ENCODE assay signal across 13 cellular contexts in the genomic region with DNA sequence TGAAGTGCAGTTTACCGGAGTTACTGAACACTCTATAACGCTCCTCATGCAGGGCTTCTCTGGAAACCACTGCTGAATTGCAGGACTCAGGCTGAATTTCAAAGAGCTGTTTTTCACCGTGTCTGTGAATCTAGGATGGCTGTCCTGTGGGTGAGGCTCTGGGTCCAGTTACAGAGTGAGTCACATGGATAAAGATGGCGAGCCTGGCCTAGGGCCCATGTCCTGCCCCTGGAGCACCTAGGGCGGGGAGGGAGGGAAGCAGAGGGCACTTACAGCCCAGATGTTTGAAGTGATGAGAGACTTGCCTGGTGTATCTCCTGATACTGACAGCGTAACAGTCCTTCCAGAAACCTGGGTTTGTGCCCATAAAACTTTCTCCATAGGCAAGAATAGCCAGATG.
A peak's percentile ranks its signal among the peaks of the same experiment; 100 is the strongest.
DNase-seq lines count a peak whose midpoint lies in the region; ATAC-seq, FAIRE-seq and TF ChIP-seq lines count a peak whose summit lies in the region.
"Had no signal": no experiment of that assay in that cellular context is flagged by ENCODE, and none has a peak within 500 bp of the region (broad histone marks: within the 10 kb centered on the region; RNA-seq: fewer than 3 reads in every experiment).

No MANE protein-coding gene starts in this region.

- CTCF ChIA-PET in SK-N-SH (lab: Yijun Ruan, JAX), result interaction anchor here (1.1 to 2.5 kb wide), 11 partner anchors 9 to 767 kb away, joined by 3 to 9 read pairs (median 4); a partner anchor contains a TSS
- CTCF ChIA-PET in IMR-90 (lab: Yijun Ruan, JAX), result interaction anchor here (0.7 to 1.5 kb wide), 4 partner anchors 9 to 32 kb away, joined by 3 to 4 read pairs (median 3); no protein-coding TSS in a partner anchor
- CTCF ChIA-PET in H1 (lab: Charles Lee; ENCODE audit: partially characterized antibody), result interaction anchor here (0.7 to 3.6 kb wide), 26 partner anchors 9 to 646 kb away, joined by 3 to 15 read pairs (median 4); a partner anchor contains a TSS
- CTCF ChIA-PET in T-cell (lab: Charles Lee), result interaction anchor here (1.1 to 3.1 kb wide), 4 partner anchors 33 to 1022 kb away, joined by 4 to 34 read pairs (median 6); a partner anchor contains a TSS

- H3K14ac ChIP-seq in IMR-90 (replicated peaks; ENCODE audit: low read depth, low read length) (no peak overlapping the region), H1 (ENCODE audit: insufficient read length) (no peak overlapping the region)

- H3K79me2 ChIP-seq in SK-N-SH (ENCODE audit: insufficient read depth) (no peaks in the 10 kb centered on the region), H1 (ENCODE audit: control insufficient read depth in 1 of 2, insufficient read depth in 2 of 2, low read length in 2 of 2) (no peaks in the 10 kb centered on the region)

- dilution Hi-C loops in IMR-90 (cut with HindIII; ENCODE audit: low sequenced_read_pairs, unreplicated experiment), result no loop called here

- no peaks in the 10 kb centered on the region for H3K9me1 ChIP-seq in IMR-90 (ENCODE audit: insufficient read depth, low read length)

- 55% methylated on average over 4 of the region's 6 CpGs for WGBS in SK-N-SH (ENCODE audit: low lambda C conversion rate)
- 83% methylated on average over 1 of the region's 6 CpGs; no CpG with 5 or more reads in 1 of the 2 experiments for WGBS in IMR-90 (ENCODE audit: extremely low coverage in 2 of 2, insufficient read length in 1 of 2), 2 experiments
- WGBS in H1 (ENCODE audit: extremely low coverage in 1 of 2, insufficient coverage in 1 of 2, insufficient read length in 1 of 2, insufficient replicate concordance in 2 of 2, low coverage in 1 of 2, low lambda C conversion rate in 2 of 2, missing lambda C conversion rate in 1 of 2), 2 experiments, result 97% methylated on average over 6 of the region's 6 CpGs; no CpG with 5 or more reads in 1 of the 2 experiments
- 87 to 92% methylated on average over 6 of the region's 6 CpGs for WGBS in sigmoid colon, 2 donors

- TF ChIP-seq EP300 in SK-N-SH (IDR thresholded peaks at IDR 0.05; ENCODE audit: borderline replicate concordance in 1 of 2, low read depth in 1 of 2, low read length in 1 of 2), result no peak
- TF ChIP-seq EP300 in H1 (IDR thresholded peaks at IDR 0.05; ENCODE audit: borderline replicate concordance in 1 of 2, low read depth in 2 of 2, low read length in 2 of 2), result no peak
- no peak for TF ChIP-seq EP300 in sigmoid colon (IDR thresholded peaks at IDR 0.05)

- peaks cover 3 to 6% of the 10 kb centered on the region in 2 donors for H3K27me3 Mint-ChIP-seq in T-cell

- peak overlapping the region; percentile 49 for H2BK5ac ChIP-seq in IMR-90 (ENCODE audit: low read depth, low read length, poor library complexity, severe bottlenecking)
- H2BK5ac ChIP-seq in H1 (ENCODE audit: low read depth, low read length), result no peak overlapping the region

- H2AK9ac ChIP-seq in IMR-90 (replicated peaks; ENCODE audit: low read depth, low read length, poor library complexity), result no peak overlapping the region

- H4K91ac ChIP-seq in IMR-90 (ENCODE audit: insufficient read depth, low read depth, low read length), result peak overlapping the region; percentile 59; the same call in 1 of the 2 replicates
- H4K91ac ChIP-seq in H1 (replicated peaks; ENCODE audit: insufficient read length, low read length), result no peak overlapping the region

- no peaks in the 10 kb centered on the region for H3K9me3 ChIP-seq in SK-N-SH
- no peaks in the 10 kb centered on the region for H3K9me3 ChIP-seq in IMR-90 (ENCODE audit: control insufficient read depth, insufficient read depth, low read length)
- H3K9me3 ChIP-seq in H1 (ENCODE audit: insufficient read depth in 2 of 2, low read depth in 1 of 2, low read length in 1 of 2), result no peaks in the 10 kb centered on the region
- no peaks in the 10 kb centered on the region for H3K9me3 ChIP-seq in sigmoid colon

- BruUV-seq in IMR-90 (replicated peaks; lab: Mats Ljungman, UMichigan), result no TSS peak

- peak overlapping the region; percentile 81 for H3K4ac ChIP-seq in IMR-90 (ENCODE audit: low read depth, low read length)
- H3K4ac ChIP-seq in H1 (replicated peaks; ENCODE audit: insufficient read length, low read depth, low read length), result no peak overlapping the region

- FAIRE-seq in H1 (lab: Jason Lieb, UNC) (no peak), urothelium cell line (lab: Jason Lieb, UNC) (no peak)
- FAIRE-seq: GM18507 had no signal

- H3K27ac Mint-ChIP-seq in T-cell, result no peak overlapping the region
- H3K27ac Mint-ChIP-seq: CD14-positive monocyte; CD8-positive, alpha-beta T cell had no signal

- H3K79me1 ChIP-seq in IMR-90 (ENCODE audit: low read depth in 1 of 2, low read length in 2 of 2) (peaks cover 3 to 13% of the 10 kb centered on the region in 2 experiments; a peak in 2 of 4 replicates), H1 (ENCODE audit: low read depth, low read length) (no peaks in the 10 kb centered on the region)

- H4K20me1 ChIP-seq in SK-N-SH (ENCODE audit: insufficient read depth), result no peaks in the 10 kb centered on the region
- H4K20me1 ChIP-seq in IMR-90 (ENCODE audit: insufficient read depth, low read length), result no peaks in the 10 kb centered on the region
- H4K20me1 ChIP-seq in H1 (replicated peaks in 1 of 2; ENCODE audit: control insufficient read depth in 1 of 2, insufficient read depth in 2 of 2, low read length in 2 of 2), result no peaks in the 10 kb centered on the region

- peak overlapping the region; percentile 55 for H3K18ac ChIP-seq in IMR-90 (ENCODE audit: low read depth, low read length)
- no peak overlapping the region for H3K18ac ChIP-seq in H1 (ENCODE audit: extremely low read depth, low read length)

- H2AK5ac ChIP-seq in IMR-90 (ENCODE audit: low read depth, low read length), result peak overlapping the region; percentile 80
- no peak overlapping the region for H2AK5ac ChIP-seq in H1 (ENCODE audit: low read depth, low read length)

- H3K27me3 ChIP-seq in SK-N-SH (ENCODE audit: insufficient read depth), result no peaks in the 10 kb centered on the region
- H3K27me3 ChIP-seq in IMR-90 (ENCODE audit: control insufficient read depth, insufficient read depth, low read length), result no peaks in the 10 kb centered on the region
- H3K27me3 ChIP-seq in H1 (replicated peaks in 1 of 4; ENCODE audit: control insufficient read depth in 3 of 4, extremely low read depth in 1 of 4, insufficient read depth in 3 of 4, low read length in 3 of 4), result no peaks in the 10 kb centered on the region
- no peaks in the 10 kb centered on the region for H3K27me3 ChIP-seq in sigmoid colon

- no peak overlapping the region for H2BK12ac ChIP-seq in H1 (ENCODE audit: low read depth, low read length)

- 0 out of 2 replicates have a peak overlapping the region, but pooled peaks have one; percentile 14 for H2AFZ ChIP-seq in SK-N-SH (ENCODE audit: low read depth)
- peak overlapping the region; percentile 28 for H2AFZ ChIP-seq in IMR-90 (replicated peaks; ENCODE audit: low read length, poor library complexity)
- H2AFZ ChIP-seq in H1 (ENCODE audit: low read length), result peak overlapping the region; percentile 93; the same call in 1 of the 2 replicates

- no peak overlapping the region; the same call in 1 of the 2 replicates for H3K23ac ChIP-seq in IMR-90 (ENCODE audit: low read depth, low read length)
- H3K23ac ChIP-seq in H1 (ENCODE audit: insufficient read length), result no peak overlapping the region

- peak overlapping the region in 1 of 2 experiments; percentile 23; a peak in 2 of 4 replicates for H4K8ac ChIP-seq in IMR-90 (ENCODE audit: low read depth in 2 of 2, low read length in 2 of 2)
- no peak overlapping the region for H4K8ac ChIP-seq in H1 (ENCODE audit: extremely low read depth, insufficient read depth, low read length)

- H3K4me3 ChIP-seq in SK-N-SH (ENCODE audit: low read depth in 2 of 2, low read length in 1 of 2), result no peak overlapping the region
- no peak overlapping the region for H3K4me3 ChIP-seq in IMR-90 (ENCODE audit: insufficient read depth, low read depth, low read length)
- H3K4me3 ChIP-seq in H1 (ENCODE audit: extremely low read depth in 1 of 4, insufficient read depth in 2 of 4, low read depth in 3 of 4, low read length in 4 of 4), result no peak overlapping the region
- H3K4me3 ChIP-seq in sigmoid colon, result no peak overlapping the region

- peaks cover 18% of the 10 kb centered on the region for H3F3A ChIP-seq in SK-N-SH (replicated peaks; ENCODE audit: insufficient read depth)

- no peaks in the 10 kb centered on the region for H3K36me3 Mint-ChIP-seq in T-cell
- H3K36me3 Mint-ChIP-seq: CD8-positive, alpha-beta T cell had no signal

- no peak overlapping the region for H3K9ac ChIP-seq in SK-N-SH
- no peak overlapping the region for H3K9ac ChIP-seq in IMR-90 (ENCODE audit: low read depth, low read length)
- H3K9ac ChIP-seq in H1 (replicated peaks in 1 of 4; ENCODE audit: extremely low read depth in 1 of 4, low read depth in 3 of 4, low read length in 3 of 4), result no peak overlapping the region

- H2BK20ac ChIP-seq in IMR-90 (ENCODE audit: low read depth, low read length) (peak overlapping the region; percentile 38; the same call in 1 of the 2 replicates), H1 (ENCODE audit: low read length) (no peak overlapping the region)

- no peaks in the 10 kb centered on the region for H3K36me3 ChIP-seq in SK-N-SH (replicated peaks in 1 of 2; ENCODE audit: control insufficient read depth in 1 of 2, insufficient read depth in 2 of 2, low read length in 1 of 2)
- no peaks in the 10 kb centered on the region for H3K36me3 ChIP-seq in IMR-90 (ENCODE audit: control insufficient read depth, insufficient read depth, low read length)
- H3K36me3 ChIP-seq in H1 (ENCODE audit: control insufficient read depth in 2 of 4, insufficient read depth in 4 of 4, low read length in 3 of 4), result no peaks in the 10 kb centered on the region
- no peaks in the 10 kb centered on the region for H3K36me3 ChIP-seq in sigmoid colon

- H3K4me1 Mint-ChIP-seq in T-cell, result peaks cover 0 to 6% (median 0%) of the 10 kb centered on the region in 3 donors

- peak overlapping the region; percentile 72; the same call in 1 of the 3 replicates for H2BK15ac ChIP-seq in IMR-90 (ENCODE audit: low read depth, low read length)
- H2BK15ac ChIP-seq in H1 (ENCODE audit: low read length), result no peak overlapping the region

- intact Hi-C loops in IMR-90 (cut with micrococcal nuclease), result loop anchor here (1.0 to 10.0 kb wide), 3 partner anchors 208 to 580 kb away; no protein-coding TSS in a partner anchor
- intact Hi-C loops in sigmoid colon (cut with DNase I), result loop anchor here (2.0 kb wide), 1 partner anchor 582 kb away; a partner anchor contains a TSS

- H2BK120ac ChIP-seq in IMR-90 (ENCODE audit: low read depth, low read length), result peak overlapping the region; percentile 85
- H2BK120ac ChIP-seq in H1 (replicated peaks; ENCODE audit: low read depth, low read length), result no peak overlapping the region

- no peak overlapping the region for H3K56ac ChIP-seq in IMR-90 (ENCODE audit: extremely low read depth, insufficient read depth, low read length)
- no peak overlapping the region for H3K56ac ChIP-seq in H1 (replicated peaks; ENCODE audit: insufficient read length, low read depth, low read length)

- H3K23me2 ChIP-seq in H1 (ENCODE audit: low read depth, low read length), result peaks cover 2% of the 10 kb centered on the region; the same call in 1 of the 2 replicates

- TF ChIP-seq RAD21 in SK-N-SH (IDR thresholded peaks at IDR 0.05; ENCODE audit: low read length) (no peak), IMR-90 (IDR thresholded peaks at IDR 0.05; ENCODE audit: low read length) (no peak), H1 (IDR thresholded peaks at IDR 0.05 in 1 of 2, conservative IDR thresholded peaks at IDR 0.05 in 1 of 2; ENCODE audit: low read depth in 2 of 2, low read length in 2 of 2) (no peak)

- H3K4me3 Mint-ChIP-seq in T-cell, result no peak overlapping the region
- H3K4me3 Mint-ChIP-seq: CD14-positive monocyte; CD8-positive, alpha-beta T cell had no signal

- TF ChIP-seq POLR2A in IMR-90 (IDR thresholded peaks at IDR 0.05; ENCODE audit: low read depth, low read length), result no peak
- TF ChIP-seq POLR2A in H1 (IDR thresholded peaks at IDR 0.05; ENCODE audit: control extremely low read depth in 1 of 2, low read depth in 2 of 2, low read length in 2 of 2), result no peak
- no peak for TF ChIP-seq POLR2A in sigmoid colon (IDR thresholded peaks at IDR 0.05)

- in situ Hi-C loops in IMR-90 (cut with MboI; ENCODE audit: low sequenced_read_pairs), result no loop called here

- TF ChIP-seq CTCF in SK-N-SH (IDR thresholded peaks at IDR 0.05), result no peak
- no peak for TF ChIP-seq CTCF in IMR-90 (conservative IDR thresholded peaks at IDR 0.05; ENCODE audit: low read depth, low read length)
- TF ChIP-seq CTCF in H1 (IDR thresholded peaks at IDR 0.05; ENCODE audit: control extremely low read depth in 1 of 3, insufficient read depth in 1 of 3, low read depth in 1 of 3, low read length in 3 of 3), result no peak
- TF ChIP-seq CTCF in sigmoid colon (IDR thresholded peaks at IDR 0.05), result no peak

- H3K4me1 ChIP-seq in SK-N-SH (ENCODE audit: control insufficient read depth in 1 of 2, insufficient read depth in 2 of 2, low read depth in 1 of 2, low read length in 1 of 2) (peaks cover 0 to 18% of the 10 kb centered on the region in 2 experiments; a peak in 3 of 4 replicates), IMR-90 (ENCODE audit: control insufficient read depth, insufficient read depth, low read length) (peaks cover 8% of the 10 kb centered on the region), H1 (replicated peaks in 1 of 4; ENCODE audit: control insufficient read depth in 3 of 4, insufficient read depth in 4 of 4, low read length in 3 of 4) (no peaks in the 10 kb centered on the region), sigmoid colon (peaks cover 0 to 11% (median 10%) of the 10 kb centered on the region in 4 donors)

- ATAC-seq in SK-N-SH treated with all-trans-retinoic acid at 6 μM for 48 hours (no peak), IMR-90 (ENCODE audit: low read depth) (no peak), T-cell (replicated peaks in 1 of 4) (no peak)

- no peak overlapping the region for H3K4me2 ChIP-seq in SK-N-SH
- no peak overlapping the region for H3K4me2 ChIP-seq in IMR-90 (ENCODE audit: low read depth, low read length)
- H3K4me2 ChIP-seq in H1 (ENCODE audit: insufficient read depth in 1 of 2, low read depth in 2 of 2, low read length in 2 of 2), result no peak overlapping the region

- H3K9me2 ChIP-seq in SK-N-SH, result no peaks in the 10 kb centered on the region

- no peaks in the 10 kb centered on the region for H3K9me3 Mint-ChIP-seq in T-cell
- H3K9me3 Mint-ChIP-seq: CD8-positive, alpha-beta T cell had no signal

- DNase-seq in SK-N-SH (no peak), IMR-90 (no peak), H1 (ENCODE audit: low read depth in 1 of 2, low spot score in 2 of 2) (no peak), sigmoid colon (peak; percentile 58), T-cell (no peak), pons (ENCODE audit: low spot score) (no peak), urothelium cell line (ENCODE audit: low spot score) (no peak)
- DNase-seq: GOT3 had no signal

- H3K27ac ChIP-seq in SK-N-SH (ENCODE audit: low read depth in 2 of 2, low read length in 1 of 2) (no peak overlapping the region), IMR-90 (ENCODE audit: insufficient read depth, low read length) (no peak overlapping the region), H1 (ENCODE audit: low read depth, low read length) (no peak overlapping the region), sigmoid colon (no peak overlapping the region)
- H3K27ac ChIP-seq: 22Rv1 had no signal

- H4K5ac ChIP-seq in IMR-90 (ENCODE audit: low read depth, low read length) (peak overlapping the region; percentile 50; the same call in 1 of the 2 replicates), H1 (ENCODE audit: insufficient read length, low read depth, low read length) (no peak overlapping the region)

- POLR2A ChIA-PET in SK-N-SH (lab: Yijun Ruan, JAX) (no interaction called here), IMR-90 (lab: Charles Lee; ENCODE audit: unreplicated experiment) (no interaction called here), H1 (lab: Charles Lee; ENCODE audit: partially characterized antibody) (no interaction called here), T-cell (lab: Charles Lee) (interaction anchor here in 1 of 2 donors (0.7 kb wide), 1 partner anchor 1022 kb away, joined by 4 read pairs; no protein-coding TSS in a partner anchor)

Comparison
In these comparisons a context has a peak if more than half of its experiments do, and no peak if none do; other contexts are left out.
1. H2AFZ ChIP-seq: peak in every context shown above with its lines; median percentile 93 in H1; 28 in IMR-90; 14 in SK-N-SH.